In genomic region chr5:74766887-74767578, GRCh38 we compare ENCODE assay signal across 8 cellular contexts. TPM values are rescaled to one million over a fixed set of nuclear protein-coding genes. Genes with fewer than 3 reads are reported as not detected.
DNase-seq lines count a peak whose midpoint lies in the region; ATAC-seq, FAIRE-seq and TF ChIP-seq lines count a peak whose summit lies in the region.

Gene GFM2, minus strand, starts transcription at chr5:74767117. Its CDS starts 3,375 bp downstream, at chr5:74763742.
Gene NSA2, plus strand, starts transcription at chr5:74767249. Its CDS starts 112 bp downstream, at chr5:74767361.

- H3K27me3 Mint-ChIP-seq in T-helper 17 cell, result no peaks in the 10 kb centered on the region

- no peaks in the 10 kb centered on the region for H3K27me3 ChIP-seq in psoas muscle (ENCODE audit: insufficient read depth in 3 of 3, low read length in 2 of 3)

- H3K4me3 Mint-ChIP-seq in T-helper 17 cell, result peak within 1 kb of the TSS; percentile 99

- no peaks in the 10 kb centered on the region for H3K36me3 Mint-ChIP-seq in T-helper 17 cell (ENCODE audit: low read depth)

- H3K27ac ChIP-seq in angular gyrus (ENCODE audit: low read depth, low read length), result peak within 1 kb of the TSS; percentile 53
- peak within 1 kb of the TSS; percentile 87 for H3K27ac ChIP-seq in psoas muscle

- DNase-seq in NCI-H1694 treated with DMSO at 0.1 percent for 48 hours (lab: John Stamatoyannopoulos, UW), result peak; percentile 82
- DNase-seq in T-helper 17 cell, result peak; percentile 80 to 90 (median 86)
- DNase-seq in left ventricle myocardium superior, result peak; percentile 94
- DNase-seq in psoas muscle, result peak; percentile 92 to 95
- peak; percentile 78 for DNase-seq in urothelium cell line (ENCODE audit: low spot score)

- peak; percentile 37 for FAIRE-seq in urothelium cell line (lab: Jason Lieb, UNC)

- 0% methylated on average over 49 to 50 of the region's 50 CpGs for WGBS in psoas muscle, 3 donors

- H3K4me3 ChIP-seq in psoas muscle, result peak within 1 kb of the TSS; percentile 93

- intact Hi-C loops in left ventricle myocardium superior (cut with micrococcal nuclease) (no loop called here), psoas muscle (cut with DNase I) (loop anchor here in 1 of 2 donors (2.0 to 10.0 kb wide), 2 partner anchors 82 to 578 kb away; partner anchors contain the start of gene HEXB)

- peaks cover 0 to 48% of the 10 kb centered on the region in 2 donors for H3K36me3 ChIP-seq in psoas muscle (ENCODE audit: insufficient read depth in 1 of 2, low read depth in 1 of 2)

- peaks cover 12% of the 10 kb centered on the region for H3K4me1 Mint-ChIP-seq in T-helper 17 cell

- H3K9me3 ChIP-seq in T-helper 17 cell (ENCODE audit: control insufficient read depth, low read length, poor library complexity, severe bottlenecking) (no peaks in the 10 kb centered on the region), psoas muscle (no peaks in the 10 kb centered on the region)

- peaks cover 29% of the 10 kb centered on the region for H3K4me1 ChIP-seq in psoas muscle

- TF ChIP-seq CTCF in psoas muscle (IDR thresholded peaks at IDR 0.05), result no peak

- peak; percentile 71 for TF ChIP-seq POLR2A in GM15510 (IDR thresholded peaks at IDR 0.05; ENCODE audit: borderline replicate concordance, extremely low read depth, insufficient read length)

- ATAC-seq in HG02885 (IDR thresholded peaks at IDR 0.05; ENCODE audit: poor library complexity, unreplicated experiment), result peak; percentile 88
- ATAC-seq in T-helper 17 cell, result peak; percentile 91
- ATAC-seq in left ventricle myocardium superior, result peak; percentile 100
- peak; percentile 98 to 99 (median 98) for ATAC-seq in psoas muscle

- H3K27ac Mint-ChIP-seq in T-helper 17 cell, result peak within 1 kb of the TSS; percentile 97

RNA-seq across cellular contexts. Expression of gene GFM2, which starts in this region (rescaled TPM):
- total RNA-seq in T-helper 17 cell (10 to 100 TPM; 12.3 to 20.7 TPM), left ventricle myocardium superior (41.1 TPM), psoas muscle (10 to 100 TPM; 17.8 to 47.2 (median 29.7) TPM)
- polyA plus RNA-seq in psoas muscle, result 10 to 100 TPM; 14.2 to 27.6 (median 20.2) TPM

RNA-seq across cellular contexts. Expression of gene NSA2, which starts in this region (rescaled TPM):
- total RNA-seq in T-helper 17 cell (10 to 100 TPM; 65.4 to 75.1 TPM), left ventricle myocardium superior (52.3 TPM), psoas muscle (10 to 100 TPM; 43.5 to 71.9 (median 54.2) TPM)
- 10 to 100 TPM; 81.7 to 89.6 (median 88.2) TPM for polyA plus RNA-seq in psoas muscle

Comparison
In these comparisons a context has a peak if more than half of its experiments do, and no peak if none do; other contexts are left out.
1. Peak in every context shown above with its lines: DNase-seq, ATAC-seq, H3K4me3 ChIP-seq and H3K27ac ChIP-seq.